In the genomic region with DNA sequence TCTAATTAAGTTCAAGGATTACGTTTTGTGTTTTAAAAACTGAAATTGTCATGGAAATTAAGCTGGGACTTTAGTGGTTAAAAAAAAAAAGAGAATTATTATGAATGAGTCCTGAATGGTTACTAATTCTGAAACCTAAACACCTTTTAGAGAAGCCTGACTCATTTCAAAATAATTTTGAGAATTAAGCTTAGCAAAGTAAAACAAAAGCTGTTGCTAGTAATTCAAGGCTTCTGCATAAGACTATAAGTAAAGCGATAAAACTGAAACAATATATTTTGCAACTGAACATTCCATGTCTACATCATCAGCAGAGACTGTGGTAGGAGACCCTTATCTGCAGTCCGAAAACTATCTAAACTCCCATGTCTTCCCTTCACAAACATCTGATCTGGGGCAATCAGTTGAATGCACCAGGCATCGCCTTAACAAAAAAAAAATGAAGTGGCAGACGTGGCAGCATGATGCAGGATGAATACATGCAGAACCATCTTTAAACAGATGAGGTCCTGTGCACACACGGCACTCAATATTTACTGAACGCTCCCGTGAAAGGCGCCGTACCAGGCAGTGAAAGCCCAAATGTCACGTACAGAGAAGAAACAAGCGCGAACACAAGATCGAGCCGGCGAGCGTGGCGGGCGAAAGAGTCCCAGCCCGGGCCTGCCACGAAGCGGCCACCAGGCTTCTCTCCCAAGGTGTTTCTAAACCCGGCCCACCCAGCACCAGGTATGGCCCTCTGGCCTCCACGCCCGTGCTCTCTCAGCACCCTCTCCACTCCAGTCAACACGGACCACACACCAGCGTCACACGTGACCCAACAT, we compare ENCODE assay signal across 8 cellular contexts.
DNase-seq lines count a peak whose midpoint lies in the region; ATAC-seq and TF ChIP-seq lines count a peak whose summit lies in the region.

No MANE protein-coding gene starts in this region.

- H3K4me3 ChIP-seq in AG10803 (ENCODE audit: low read length), result peak overlapping the region; percentile 48
- peak overlapping the region in 4 of 7 experiments; percentile 5 to 19 (median 14) for H3K4me3 ChIP-seq in skin epidermis

- no peaks in the 10 kb centered on the region for H3K27me3 ChIP-seq in foreskin keratinocyte

- no peak for TF ChIP-seq CTCF in AG10803 (conservative IDR thresholded peaks at IDR 0.05; ENCODE audit: low read length)
- TF ChIP-seq CTCF in foreskin keratinocyte (conservative IDR thresholded peaks at IDR 0.05), result peak; percentile 18

- peak overlapping the region; percentile 74 for H3K27ac ChIP-seq in foreskin keratinocyte
- peak overlapping the region in 19 of 21 experiments; percentile 33 to 89 (median 73) for H3K27ac ChIP-seq in skin epidermis

- DNase-seq in AG10803 (ENCODE audit: low read depth) (peak; percentile 81), foreskin keratinocyte (peak in 1 of 2 donors; percentile 63), cerebellar cortex (ENCODE audit: low spot score) (no peak), GM19238 (ENCODE audit: insufficient read length, low spot score) (no peak), activated gamma-delta T cell treated with Interleukin-2 at 50 U/mL for 16 hours (no peak)

- ATAC-seq in GM21515 (IDR thresholded peaks at IDR 0.05; ENCODE audit: unreplicated experiment) (peak; percentile 45), SK-N-SH treated with all-trans-retinoic acid at 6 μM for 48 hours (peak; percentile 33; the same call in 2 of the 3 replicates), foreskin keratinocyte (peak; percentile 65)

- H3K4me1 ChIP-seq in foreskin keratinocyte, result peaks cover 37% of the 10 kb centered on the region

TF ChIP-seq in SK-N-SH treated with all-trans-retinoic acid at 6 μM for 48 hours, 23 proteins besides CTCF, POLR2A, EP300 and RAD21:
- no peak for TF ChIP-seq ARNTL (CRISPR knock-in tag; IDR thresholded peaks at IDR 0.05; ENCODE audit: borderline replicate concordance, low read depth)
- no peak for TF ChIP-seq ZNF565 (CRISPR knock-in tag; conservative IDR thresholded peaks at IDR 0.05; ENCODE audit: low read depth)
